In genomic region chr11:74744277-74744676, GRCh38 we compare ENCODE assay signal across 16 cellular contexts. TPM values are rescaled to one million over a fixed set of nuclear protein-coding genes. Genes with fewer than 3 reads are reported as not detected.
A peak's percentile ranks its signal among the peaks of the same experiment; 100 is the strongest.
DNase-seq lines count a peak whose midpoint lies in the region; TF ChIP-seq lines count a peak whose summit lies in the region.
"Had no signal": no experiment of that assay in that cellular context is flagged by ENCODE, and none has a peak within 500 bp of the region (broad histone marks: within the 10 kb centered on the region; RNA-seq: fewer than 3 reads in every experiment).

No MANE protein-coding gene starts in this region.

- no peaks in the 10 kb centered on the region for H3K79me1 ChIP-seq in mesenchymal stem cell (replicated peaks; ENCODE audit: low read length, poor library complexity, severe bottlenecking)

- H3K4me1 ChIP-seq in mesenchymal stem cell (ENCODE audit: control insufficient read depth, insufficient read depth, low read depth, low read length) = peaks cover 4% of the 10 kb centered on the region

- no peak overlapping the region for H2BK5ac ChIP-seq in mesenchymal stem cell (ENCODE audit: low read depth, low read length, poor library complexity, severe bottlenecking)

- no peak overlapping the region for H3K9ac ChIP-seq in mesenchymal stem cell (ENCODE audit: low read length)
- H3K9ac ChIP-seq: GM23248 had no signal

- no peak overlapping the region for H3K4me3 ChIP-seq in mesenchymal stem cell (ENCODE audit: insufficient read depth in 1 of 2, low read depth in 1 of 2, low read length in 2 of 2)
- H3K4me3 ChIP-seq: GM12878, GM23248 had no signal

- no peak overlapping the region for H2AFZ ChIP-seq in mesenchymal stem cell (ENCODE audit: low read depth, low read length)
- H2AFZ ChIP-seq: GM23248 had no signal

- no peak for TF ChIP-seq CTCF in RWPE1 (conservative IDR thresholded peaks at IDR 0.05; ENCODE audit: low read depth)

- H3K9me3 ChIP-seq in mesenchymal stem cell (ENCODE audit: control insufficient read depth, low read length) = no peaks in the 10 kb centered on the region

- no peak overlapping the region for H3K4ac ChIP-seq in mesenchymal stem cell (ENCODE audit: low read depth in 1 of 2, low read length in 2 of 2)

- H3K23ac ChIP-seq in mesenchymal stem cell (ENCODE audit: low read length in 2 of 2) = no peak overlapping the region

- peak; percentile 42 for DNase-seq in EH (ENCODE audit: low read depth)
- DNase-seq in HCEC 1CT = peak; percentile 15
- DNase-seq in dermis microvascular lymphatic vessel endothelial cell (ENCODE audit: low read depth in 2 of 2) = peak; percentile 36 to 68
- peak; percentile 28 for DNase-seq in mesenchymal stem cell
- no peak for DNase-seq in GM19240 (ENCODE audit: insufficient read length, low spot score)
- DNase-seq in RWPE1 (ENCODE audit: low spot score) = no peak
- DNase-seq in activated CD4-positive, CD25-positive, alpha-beta regulatory T cell (lab: John Stamatoyannopoulos, UW) = no peak
- DNase-seq: C1 segment of cervical spinal cord; Calu3; CD4-positive, alpha-beta T cell; DMS 273 treated with DMSO at 0.1 percent for 48 hours; GM23248 had no signal

- no peak overlapping the region for H4K8ac ChIP-seq in mesenchymal stem cell (ENCODE audit: low read length)

- no peak overlapping the region for H4K91ac ChIP-seq in mesenchymal stem cell (ENCODE audit: low read length)

- H3K36me3 ChIP-seq in mesenchymal stem cell (ENCODE audit: control insufficient read depth in 1 of 2, insufficient read depth in 2 of 2, low read depth in 1 of 2, low read length in 2 of 2) = no peaks in the 10 kb centered on the region

- H3K18ac ChIP-seq in mesenchymal stem cell (ENCODE audit: low read depth in 1 of 2, low read length in 2 of 2) = peak overlapping the region in 1 of 2 experiments; percentile 32

- H2BK12ac ChIP-seq in mesenchymal stem cell (ENCODE audit: low read length in 2 of 2) = no peak overlapping the region

- POLR2A ChIA-PET in RWPE1 (lab: Yijun Ruan, JAX; ENCODE audit: low non-redundant PET) = no interaction called here

- no peak overlapping the region for H2AK5ac ChIP-seq in mesenchymal stem cell (ENCODE audit: low read length, severe bottlenecking)

- WGBS in mesenchymal stem cell = 73% methylated on average over 3 of the region's 4 CpGs

- H3K27me3 ChIP-seq in mesenchymal stem cell (ENCODE audit: control insufficient read depth in 1 of 2, insufficient read depth in 1 of 2, low read length in 2 of 2) = no peaks in the 10 kb centered on the region

- CTCF ChIA-PET in RWPE1 (lab: Yijun Ruan, JAX) = interaction anchor here (0.8 kb wide), 1 partner anchor 18 kb away, joined by 3 read pairs; no protein-coding TSS in a partner anchor

- no peak overlapping the region for H2BK15ac ChIP-seq in mesenchymal stem cell (ENCODE audit: low read depth, poor library complexity, severe bottlenecking)

- no peak overlapping the region for H2BK120ac ChIP-seq in mesenchymal stem cell (ENCODE audit: low read depth, low read length)

- H3K27ac ChIP-seq in mesenchymal stem cell (ENCODE audit: low read length, poor library complexity, severe bottlenecking) (no peak overlapping the region), RWPE1 (no peak overlapping the region)
- H3K27ac ChIP-seq: GM23248 had no signal

- H3K14ac ChIP-seq in mesenchymal stem cell (ENCODE audit: low read length in 2 of 2) = no peak overlapping the region

- H3K4me2 ChIP-seq in mesenchymal stem cell (ENCODE audit: low read length, poor library complexity, severe bottlenecking) = no peak overlapping the region

RNA-seq across cellular contexts. Expression of gene RNF169, which starts 4.4 kb away (rescaled TPM):
- 13.0 and 14.5 TPM in 2 replicates for total RNA-seq in dermis microvascular lymphatic vessel endothelial cell
- 5.2 TPM for polyA plus RNA-seq in mesenchymal stem cell (2013, experiment 1 of 2)
- polyA plus RNA-seq in mesenchymal stem cell (2013, experiment 2 of 2) = 5.0 TPM

RNA-seq across cellular contexts. Expression of gene CHRDL2, which starts 13.1 kb away (rescaled TPM):
- total RNA-seq in dermis microvascular lymphatic vessel endothelial cell = 0.26 and 0.63 TPM in 2 replicates
- not detected for polyA plus RNA-seq in mesenchymal stem cell (2013, experiment 1 of 2)
- not detected for polyA plus RNA-seq in mesenchymal stem cell (2013, experiment 2 of 2)
- total RNA-seq: B cell; Calu3; CD4-positive, alpha-beta T cell; G401; GM12878; GM23248; HT-29 had no signal
- polyA plus RNA-seq: GM12878, GM23248 had no signal

Comparison
In these comparisons a context has a peak if more than half of its experiments do, and no peak if none do; other contexts are left out.
1. DNase-seq: peak in EH (single experiment), HCEC 1CT (single experiment), dermis microvascular lymphatic vessel endothelial cell (2 of 2) and mesenchymal stem cell (single experiment); none in GM19240 (single experiment), RWPE1 (single experiment) and activated CD4-positive, CD25-positive, alpha-beta regulatory T cell (0 of 4).